Comparison of ENCODE assay signal across 17 cellular contexts in genomic region chr18:13486686-13487085, GRCh38.
A peak's percentile ranks its signal among the peaks of the same experiment; 100 is the strongest.
DNase-seq lines count a peak whose midpoint lies in the region; ATAC-seq and TF ChIP-seq lines count a peak whose summit lies in the region.
"Had no signal": no experiment of that assay in that cellular context is flagged by ENCODE, and none has a peak within 500 bp of the region (broad histone marks: within the 10 kb centered on the region; RNA-seq: fewer than 3 reads in every experiment).

No MANE protein-coding gene starts in this region.

- no peak overlapping the region for H3K4me3 Mint-ChIP-seq in CD8-positive, alpha-beta T cell
- H3K4me3 Mint-ChIP-seq in GM23338 (no peak overlapping the region), natural killer cell (peak overlapping the region; percentile 57)
- no peak overlapping the region for H3K4me3 Mint-ChIP-seq in effector memory CD8-positive, alpha-beta T cell
- H3K4me3 Mint-ChIP-seq: HFFc6 had no signal

- no peak for DNase-seq in CD8-positive, alpha-beta T cell
- peak; percentile 21 for DNase-seq in GM23338 (ENCODE audit: low spot score)
- DNase-seq in effector memory CD8-positive, alpha-beta T cell = no peak
- DNase-seq in natural killer cell = no peak
- no peak for DNase-seq in dorsolateral prefrontal cortex
- no peak for DNase-seq in activated naive CD4-positive, alpha-beta T cell treated with Interleukin-2 at 50 U/mL for 16 hours
- DNase-seq in PC-9 = no peak
- DNase-seq: BE2C, Calu3, DMS79 treated with DMSO at 0.1 percent for 48 hours, EL, GOT3, HCEC 1CT, HFFc6 had no signal

- no peaks in the 10 kb centered on the region for H3K27me3 ChIP-seq in CD8-positive, alpha-beta T cell (ENCODE audit: insufficient read depth, low read length)
- H3K27me3 ChIP-seq in GM23338 (ENCODE audit: insufficient read depth) (no peaks in the 10 kb centered on the region), dorsolateral prefrontal cortex (no peaks in the 10 kb centered on the region), PC-9 (ENCODE audit: insufficient read depth, low read depth) (peaks cover 96% of the 10 kb centered on the region)
- H3K27me3 ChIP-seq: BE2C had no signal

- CTCF ChIA-PET in CD8-positive, alpha-beta T cell (lab: Charles Lee) = no interaction called here
- CTCF ChIA-PET in PC-9 (lab: Charles Lee) = no interaction called here

- no peak overlapping the region for H3K27ac ChIP-seq in CD8-positive, alpha-beta T cell (ENCODE audit: low read depth, low read length)
- H3K27ac ChIP-seq in GM23338 (ENCODE audit: low read depth) = no peak overlapping the region
- H3K27ac ChIP-seq in dorsolateral prefrontal cortex = no peak overlapping the region
- no peak overlapping the region for H3K27ac ChIP-seq in PC-9
- H3K27ac ChIP-seq: A549, C4-2B, HL-60 had no signal

- H3F3A ChIP-seq in GM23338 (replicated peaks; ENCODE audit: low read depth) (no peaks in the 10 kb centered on the region), PC-9 (ENCODE audit: insufficient read depth, low read depth) (no peaks in the 10 kb centered on the region)

- H3K27me3 Mint-ChIP-seq in CD8-positive, alpha-beta T cell (ENCODE audit: low read depth) = no peaks in the 10 kb centered on the region
- H3K27me3 Mint-ChIP-seq in GM23338 (ENCODE audit: insufficient read depth, low read depth, poor library complexity) = peaks cover 18% of the 10 kb centered on the region
- H3K27me3 Mint-ChIP-seq in effector memory CD8-positive, alpha-beta T cell = no peaks in the 10 kb centered on the region
- H3K27me3 Mint-ChIP-seq in natural killer cell (ENCODE audit: low read depth in 2 of 2) = no peaks in the 10 kb centered on the region

- H3K36me3 Mint-ChIP-seq in CD8-positive, alpha-beta T cell = peaks cover 62% of the 10 kb centered on the region
- H3K36me3 Mint-ChIP-seq in GM23338 (ENCODE audit: low read depth) = no peaks in the 10 kb centered on the region
- H3K36me3 Mint-ChIP-seq in effector memory CD8-positive, alpha-beta T cell (ENCODE audit: insufficient read depth) = peaks cover 9% of the 10 kb centered on the region
- no peaks in the 10 kb centered on the region for H3K36me3 Mint-ChIP-seq in natural killer cell

- no peaks in the 10 kb centered on the region for H3K9me3 ChIP-seq in CD8-positive, alpha-beta T cell (ENCODE audit: low read length)
- no peaks in the 10 kb centered on the region for H3K9me3 ChIP-seq in PC-9 (ENCODE audit: insufficient read depth, low read depth)
- H3K9me3 ChIP-seq: A549, BE2C had no signal

- H3K4me1 Mint-ChIP-seq in CD8-positive, alpha-beta T cell (ENCODE audit: low read depth) = peaks cover 38% of the 10 kb centered on the region
- H3K4me1 Mint-ChIP-seq in GM23338 (peaks cover 18% of the 10 kb centered on the region), natural killer cell (peaks cover 35 to 40% of the 10 kb centered on the region in 2 donors)
- H3K4me1 Mint-ChIP-seq in effector memory CD8-positive, alpha-beta T cell (ENCODE audit: low read depth in 2 of 2) = peaks cover 17 to 23% of the 10 kb centered on the region in 2 donors

- no peaks in the 10 kb centered on the region for H3K9me3 Mint-ChIP-seq in CD8-positive, alpha-beta T cell
- peaks cover 3% of the 10 kb centered on the region; the same call in 1 of the 3 replicates for H3K9me3 Mint-ChIP-seq in GM23338
- no peaks in the 10 kb centered on the region for H3K9me3 Mint-ChIP-seq in effector memory CD8-positive, alpha-beta T cell
- no peaks in the 10 kb centered on the region for H3K9me3 Mint-ChIP-seq in natural killer cell

- BruUV-seq in PC-9 (replicated peaks; lab: Mats Ljungman, UMichigan) = no TSS peak

- H3K36me3 ChIP-seq in CD8-positive, alpha-beta T cell (ENCODE audit: insufficient read depth, low read length) = peaks cover 6% of the 10 kb centered on the region
- H3K36me3 ChIP-seq in GM23338 (ENCODE audit: insufficient read depth) (no peaks in the 10 kb centered on the region), PC-9 (ENCODE audit: low read depth) (no peaks in the 10 kb centered on the region)
- H3K36me3 ChIP-seq: BE2C had no signal

- no peak for TF ChIP-seq CTCF in CD8-positive, alpha-beta T cell (IDR thresholded peaks at IDR 0.05)
- TF ChIP-seq CTCF in GM23338 (conservative IDR thresholded peaks at IDR 0.05; ENCODE audit: low read depth in 2 of 2) (no peak), natural killer cell (IDR thresholded peaks at IDR 0.05) (no peak), dorsolateral prefrontal cortex (IDR thresholded peaks at IDR 0.05 in 54 of 56, conservative IDR thresholded peaks at IDR 0.05 in 2 of 56; ENCODE audit: low read depth in 1 of 56, partially characterized antibody in 56 of 56) (no peak), PC-9 (conservative IDR thresholded peaks at IDR 0.05) (no peak)

- H3K4me2 ChIP-seq in GM23338 = peak overlapping the region; percentile 28; the same call in 1 of the 2 replicates
- no peak overlapping the region for H3K4me2 ChIP-seq in PC-9
- H3K4me2 ChIP-seq: A549 had no signal

- intact Hi-C loops in CD8-positive, alpha-beta T cell (cut with DNase I, micrococcal nuclease) = no loop called here
- intact Hi-C loops in natural killer cell (cut with micrococcal nuclease) (no loop called here), dorsolateral prefrontal cortex (cut with DNase I) (no loop called here), PC-9 (cut with micrococcal nuclease; ENCODE audit: unreplicated experiment) (no loop called here)

- H4K20me1 ChIP-seq in GM23338 (replicated peaks; ENCODE audit: insufficient read depth) (no peaks in the 10 kb centered on the region), PC-9 (ENCODE audit: insufficient read depth) (no peaks in the 10 kb centered on the region)

- H2AFZ ChIP-seq in GM23338 = peak overlapping the region; percentile 61; the same call in 1 of the 2 replicates
- H2AFZ ChIP-seq in PC-9 = no peak overlapping the region

- peaks cover 12% of the 10 kb centered on the region for H3K4me1 ChIP-seq in CD8-positive, alpha-beta T cell (ENCODE audit: insufficient read depth, low read length)
- H3K4me1 ChIP-seq in GM23338 (ENCODE audit: insufficient read depth) (peaks cover 17% of the 10 kb centered on the region), PC-9 (replicated peaks; ENCODE audit: insufficient read depth) (no peaks in the 10 kb centered on the region)
- H3K4me1 ChIP-seq: A549, BE2C had no signal

- no peak for ATAC-seq in CD8-positive, alpha-beta T cell
- peak; percentile 49; the same call in 2 of the 3 replicates for ATAC-seq in GM23338
- ATAC-seq in effector memory CD8-positive, alpha-beta T cell (replicated peaks) = no peak
- ATAC-seq in natural killer cell = no peak
- ATAC-seq: A549 had no signal

- peak overlapping the region; percentile 79 for H3K27ac Mint-ChIP-seq in CD8-positive, alpha-beta T cell
- H3K27ac Mint-ChIP-seq in GM23338 = no peak overlapping the region
- peak overlapping the region; percentile 75 to 85 for H3K27ac Mint-ChIP-seq in effector memory CD8-positive, alpha-beta T cell
- peak overlapping the region; percentile 80 to 86 for H3K27ac Mint-ChIP-seq in natural killer cell
- H3K27ac Mint-ChIP-seq: HFFc6 had no signal

- POLR2A ChIA-PET in CD8-positive, alpha-beta T cell (lab: Charles Lee) = interaction anchor here (0.6 kb wide), 1 partner anchor 126 kb away, joined by 3 read pairs; no protein-coding TSS in a partner anchor
- POLR2A ChIA-PET in PC-9 (lab: Charles Lee; ENCODE audit: unreplicated experiment) = no interaction called here

- H3K79me2 ChIP-seq in GM23338 (replicated peaks; ENCODE audit: insufficient read depth) = no peaks in the 10 kb centered on the region
- H3K79me2 ChIP-seq in PC-9 (ENCODE audit: low read depth) = no peaks in the 10 kb centered on the region

- H3K9me2 ChIP-seq in GM23338 (ENCODE audit: insufficient read depth) (no peaks in the 10 kb centered on the region), PC-9 (ENCODE audit: insufficient read depth) (no peaks in the 10 kb centered on the region)

- H3K4me3 ChIP-seq in CD8-positive, alpha-beta T cell (ENCODE audit: low read depth, low read length) = no peak overlapping the region
- H3K4me3 ChIP-seq in GM23338 (no peak overlapping the region), dorsolateral prefrontal cortex (no peak overlapping the region), PC-9 (no peak overlapping the region)
- H3K4me3 ChIP-seq: A549 had no signal

TF ChIP-seq in GM23338, 12 proteins besides CTCF, POLR2A, EP300 and RAD21 (continues in another document):
- no peak for TF ChIP-seq POLR2AphosphoS5 (IDR thresholded peaks at IDR 0.05; ENCODE audit: low read depth)
- TF ChIP-seq ZNF331 (CRISPR knock-in tag; IDR thresholded peaks at IDR 0.05; ENCODE audit: low read depth) = no peak
- no peak for TF ChIP-seq CREB1 (CRISPR knock-in tag; IDR thresholded peaks at IDR 0.05; ENCODE audit: low read depth)
- TF ChIP-seq JUNB (IDR thresholded peaks at IDR 0.05; ENCODE audit: unreplicated experiment) = no peak
- no peak for TF ChIP-seq ETS1 (IDR thresholded peaks at IDR 0.05)
- no peak for TF ChIP-seq EZH2 (IDR thresholded peaks at IDR 0.05; ENCODE audit: low read depth, unreplicated experiment)
- TF ChIP-seq ZNF114 (CRISPR knock-in tag; IDR thresholded peaks at IDR 0.05) = no peak
- TF ChIP-seq EZH2phosphoT487 (IDR thresholded peaks at IDR 0.05; ENCODE audit: unreplicated experiment) = no peak
- TF ChIP-seq STAT1 (IDR thresholded peaks at IDR 0.05; ENCODE audit: unreplicated experiment) = no peak
